Comparison of ENCODE assay signal across 11 cellular contexts in the genomic region with DNA sequence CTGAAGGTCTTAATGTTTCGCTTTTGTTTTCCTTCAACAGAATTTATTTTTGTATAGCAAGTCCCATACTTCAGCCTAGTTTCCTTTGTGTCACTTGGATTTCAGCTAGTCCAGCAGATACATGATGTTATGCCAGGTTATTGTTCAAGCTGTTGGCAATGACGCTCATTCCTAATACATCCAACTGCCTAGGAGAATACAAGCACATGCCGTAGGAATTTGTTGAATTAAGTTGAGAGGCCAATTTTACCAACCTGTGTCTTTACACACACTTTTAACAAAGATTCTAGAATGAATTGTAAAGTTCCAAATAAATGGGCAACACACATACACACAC.
DNase-seq lines count a peak whose midpoint lies in the region; ATAC-seq, FAIRE-seq and TF ChIP-seq lines count a peak whose summit lies in the region.
"Had no signal": no experiment of that assay in that cellular context is flagged by ENCODE, and none has a peak within 500 bp of the region (broad histone marks: within the 10 kb centered on the region; RNA-seq: fewer than 3 reads in every experiment).

No MANE protein-coding gene starts in this region.

- H3K36me3 ChIP-seq in heart left ventricle (no peaks in the 10 kb centered on the region), pancreas (no peaks in the 10 kb centered on the region), Caco-2 (ENCODE audit: control insufficient read depth, insufficient read depth, low read length) (no peaks in the 10 kb centered on the region)
- H3K36me3 ChIP-seq: sigmoid colon had no signal

- no peaks in the 10 kb centered on the region for H3K27me3 ChIP-seq in heart left ventricle
- no peaks in the 10 kb centered on the region for H3K27me3 ChIP-seq in pancreas
- H3K27me3 ChIP-seq in Caco-2 (replicated peaks; ENCODE audit: control insufficient read depth, insufficient read depth, low read length), result no peaks in the 10 kb centered on the region
- H3K27me3 ChIP-seq: sigmoid colon had no signal

- H3K9me3 ChIP-seq in heart left ventricle (peaks cover 0 to under 1% (median 0%) of the 10 kb centered on the region in 12 donors), pancreas (no peaks in the 10 kb centered on the region), Caco-2 (no peaks in the 10 kb centered on the region)
- H3K9me3 ChIP-seq: sigmoid colon had no signal

- DNase-seq in Ammon's horn (ENCODE audit: low spot score) (peak; percentile 41), brain pericyte (ENCODE audit: low read depth, low spot score) (peak; percentile 2), heart left ventricle (peak in 1 of 5 donors; percentile 13), pancreas (no peak), Caco-2 (no peak), NCI-H2196 (lab: John Stamatoyannopoulos, UW; ENCODE audit: unreplicated experiment) (no peak), DMS 273 treated with DMSO at 0.1 percent for 48 hours (lab: John Stamatoyannopoulos, UW) (no peak), HEK293T (ENCODE audit: extremely low spot score) (no peak)
- DNase-seq: glutamatergic neuron, sigmoid colon had no signal

- POLR2A ChIA-PET in Caco-2 (lab: Charles Lee), result no interaction called here
- POLR2A ChIA-PET in HEK293T (lab: Yijun Ruan, JAX), result no interaction called here

- TF ChIP-seq CTCF in heart left ventricle (IDR thresholded peaks at IDR 0.05) (no peak), pancreas (IDR thresholded peaks at IDR 0.05) (no peak), Caco-2 (IDR thresholded peaks at IDR 0.05; ENCODE audit: insufficient read depth in 1 of 2, low read depth in 1 of 2, low read length in 1 of 2, severe bottlenecking in 1 of 2, unreplicated experiment in 1 of 2) (no peak)

- intact Hi-C loops in heart left ventricle (cut with DNase I) (loop anchor here in 3 of 10 donors (5.0 to 10.0 kb wide), 2 partner anchors 63 to 875 kb away; no protein-coding TSS in a partner anchor), pancreas (cut with DNase I) (no loop called here), Caco-2 (cut with micrococcal nuclease; ENCODE audit: unreplicated experiment) (no loop called here)

- H3K9me3 Mint-ChIP-seq in Caco-2 (ENCODE audit: unreplicated experiment), result no peaks in the 10 kb centered on the region
- H3K9me3 Mint-ChIP-seq: memory B cell had no signal

- WGBS in heart left ventricle, 4 donors, result 36 to 51% (median 41%) methylated on average over 3 of the region's 3 CpGs
- WGBS in pancreas, 2 donors, result 63% methylated on average over 3 of the region's 3 CpGs

- no peaks in the 10 kb centered on the region for H3K36me3 Mint-ChIP-seq in Caco-2 (ENCODE audit: insufficient read depth, unreplicated experiment)
- H3K36me3 Mint-ChIP-seq: memory B cell had no signal

- no peaks in the 10 kb centered on the region for H3K27me3 Mint-ChIP-seq in Caco-2 (ENCODE audit: insufficient read depth, unreplicated experiment)

- no peak overlapping the region for H3K27ac Mint-ChIP-seq in Caco-2 (ENCODE audit: unreplicated experiment)
- H3K27ac Mint-ChIP-seq: memory B cell had no signal

- no TSS peak for BruUV-seq in Caco-2 (replicated peaks; lab: Mats Ljungman, UMichigan)

- H3K4me1 Mint-ChIP-seq in Caco-2 (ENCODE audit: low read depth, unreplicated experiment), result no peaks in the 10 kb centered on the region

- no peak overlapping the region for H3K4me3 Mint-ChIP-seq in Caco-2 (ENCODE audit: unreplicated experiment)
- H3K4me3 Mint-ChIP-seq: memory B cell had no signal

- H3K4me3 ChIP-seq in heart left ventricle, result no peak overlapping the region
- H3K4me3 ChIP-seq in pancreas, result no peak overlapping the region
- no peak overlapping the region for H3K4me3 ChIP-seq in Caco-2 (ENCODE audit: low read depth, low read length)
- H3K4me3 ChIP-seq: sigmoid colon had no signal

- CTCF ChIA-PET in Caco-2 (lab: Charles Lee) (no interaction called here), HEK293T (lab: Yijun Ruan, JAX) (no interaction called here)

- peaks cover 0 to 31% (median 16%) of the 10 kb centered on the region in 12 donors for H3K4me1 ChIP-seq in heart left ventricle
- H3K4me1 ChIP-seq in pancreas, result peaks cover 18 to 24% (median 23%) of the 10 kb centered on the region in 3 donors
- no peaks in the 10 kb centered on the region for H3K4me1 ChIP-seq in Caco-2

- ATAC-seq in heart left ventricle (peak; percentile 41 to 73 (median 69)), pancreas (peak in 2 of 4 donors; percentile 38 to 40)

- no peak for TF ChIP-seq POLR2A in heart left ventricle (IDR thresholded peaks at IDR 0.05)

- FAIRE-seq in pancreas (lab: Jason Lieb, UNC), result no peak

- H3K27ac ChIP-seq in heart left ventricle, result peak overlapping the region; percentile 64 to 86 (median 76)
- H3K27ac ChIP-seq in pancreas, result peak overlapping the region; percentile 37 to 71 (median 57)

TF ChIP-seq in HEK293T, 16 proteins besides CTCF, POLR2A, EP300 and RAD21:
- TF ChIP-seq LEF1 (IDR thresholded peaks at IDR 0.05; ENCODE audit: borderline replicate concordance), result no peak
- no peak for TF ChIP-seq HDGF (IDR thresholded peaks at IDR 0.05; ENCODE audit: borderline replicate concordance)
- no peak for TF ChIP-seq BHLHE40 (IDR thresholded peaks at IDR 0.05; ENCODE audit: borderline replicate concordance)
- no peak for TF ChIP-seq SUZ12 (IDR thresholded peaks at IDR 0.05)
- TF ChIP-seq ZNF384 (IDR thresholded peaks at IDR 0.05), result no peak
- TF ChIP-seq NFRKB (IDR thresholded peaks at IDR 0.05), result no peak
- TF ChIP-seq, protein P1, sequence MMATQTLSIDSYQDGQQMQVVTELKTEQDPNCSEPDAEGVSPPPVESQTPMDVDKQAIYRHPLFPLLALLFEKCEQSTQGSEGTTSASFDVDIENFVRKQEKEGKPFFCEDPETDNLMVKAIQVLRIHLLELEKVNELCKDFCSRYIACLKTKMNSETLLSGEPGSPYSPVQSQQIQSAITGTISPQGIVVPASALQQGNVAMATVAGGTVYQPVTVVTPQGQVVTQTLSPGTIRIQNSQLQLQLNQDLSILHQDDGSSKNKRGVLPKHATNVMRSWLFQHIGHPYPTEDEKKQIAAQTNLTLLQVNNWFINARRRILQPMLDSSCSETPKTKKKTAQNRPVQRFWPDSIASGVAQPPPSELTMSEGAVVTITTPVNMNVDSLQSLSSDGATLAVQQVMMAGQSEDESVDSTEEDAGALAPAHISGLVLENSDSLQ (IDR thresholded peaks at IDR 0.05), result no peak
- TF ChIP-seq ARNT (IDR thresholded peaks at IDR 0.05), result no peak
- TF ChIP-seq FOXM1 (IDR thresholded peaks at IDR 0.05; ENCODE audit: borderline replicate concordance), result no peak
- no peak for TF ChIP-seq TARDBP (IDR thresholded peaks at IDR 0.05)
- TF ChIP-seq FOXK2 (IDR thresholded peaks at IDR 0.05), result no peak
- no peak for TF ChIP-seq SP1 (IDR thresholded peaks at IDR 0.05)
- no peak for TF ChIP-seq FOXA1 (IDR thresholded peaks at IDR 0.05)

Comparison
In these comparisons a context has a peak if more than half of its experiments do, and no peak if none do; other contexts are left out.
1. DNase-seq: peak in Ammon's horn (single experiment) and brain pericyte (single experiment); none in pancreas (0 of 6), Caco-2 (0 of 2), NCI-H2196 (single experiment), DMS 273 treated with DMSO at 0.1 percent for 48 hours (single experiment) and HEK293T (single experiment).